ENCODE assay signal across 10 cellular contexts in genomic region chr9:120873512-120873911, GRCh38. TPM values are rescaled to one million over a fixed set of nuclear protein-coding genes. Genes with fewer than 3 reads are reported as not detected.
DNase-seq lines count a peak whose midpoint lies in the region; ATAC-seq and TF ChIP-seq lines count a peak whose summit lies in the region.
"Had no signal": no experiment of that assay in that cellular context is flagged by ENCODE, and none has a peak within 500 bp of the region (broad histone marks: within the 10 kb centered on the region; RNA-seq: fewer than 3 reads in every experiment).

No MANE protein-coding gene starts in this region.

- no peaks in the 10 kb centered on the region for H3K36me3 ChIP-seq in Peyer's patch

- no peaks in the 10 kb centered on the region for H3K27me3 ChIP-seq in Peyer's patch
- H3K27me3 ChIP-seq: upper lobe of left lung had no signal

- peak overlapping the region; percentile 93 for H3K27ac Mint-ChIP-seq in activated T-helper 2 cell treated with anti-CD3 and anti-CD28 coated beads, Interferon-gamma antibody, Interleukin-2, Interleukin-4, amounts not matched to agents 10 μg/mL and 5 μg/mL and 100 μg/mL, durations not matched to agents 14 hours and 24 hours and 36 hours

- peaks cover 71% of the 10 kb centered on the region for H3K36me3 Mint-ChIP-seq in activated T-helper 2 cell treated with anti-CD3 and anti-CD28 coated beads, Interferon-gamma antibody, Interleukin-2, Interleukin-4, amounts not matched to agents 10 μg/mL and 5 μg/mL and 100 μg/mL, durations not matched to agents 14 hours and 24 hours and 36 hours (ENCODE audit: low read depth)

- no peaks in the 10 kb centered on the region for H3K9me3 Mint-ChIP-seq in activated T-helper 2 cell treated with anti-CD3 and anti-CD28 coated beads, Interferon-gamma antibody, Interleukin-2, Interleukin-4, amounts not matched to agents 10 μg/mL and 5 μg/mL and 100 μg/mL, durations not matched to agents 14 hours and 24 hours and 36 hours

- H3K27me3 Mint-ChIP-seq in activated T-helper 2 cell treated with anti-CD3 and anti-CD28 coated beads, Interferon-gamma antibody, Interleukin-2, Interleukin-4, amounts not matched to agents 10 μg/mL and 5 μg/mL and 100 μg/mL, durations not matched to agents 14 hours and 24 hours and 36 hours (ENCODE audit: low read depth): no peaks in the 10 kb centered on the region

- no peak overlapping the region for H3K4me3 ChIP-seq in Peyer's patch
- H3K4me3 ChIP-seq: upper lobe of left lung had no signal

- H3K9me3 ChIP-seq in Peyer's patch: no peaks in the 10 kb centered on the region
- H3K9me3 ChIP-seq: upper lobe of left lung had no signal

- TF ChIP-seq CTCF in Peyer's patch (IDR thresholded peaks at IDR 0.05): no peak

- no peak for ATAC-seq in HG02623 (IDR thresholded peaks at IDR 0.05; ENCODE audit: unreplicated experiment)

- H3K4me1 ChIP-seq in Peyer's patch: peaks cover 0 to 16% (median 8%) of the 10 kb centered on the region in 4 donors

- TF ChIP-seq POLR2A in Peyer's patch (IDR thresholded peaks at IDR 0.05): no peak

- peak overlapping the region; percentile 87 for H3K4me3 Mint-ChIP-seq in activated T-helper 2 cell treated with anti-CD3 and anti-CD28 coated beads, Interferon-gamma antibody, Interleukin-2, Interleukin-4, amounts not matched to agents 10 μg/mL and 5 μg/mL and 100 μg/mL, durations not matched to agents 14 hours and 24 hours and 36 hours (ENCODE audit: low read depth)

- intact Hi-C loops in activated T-helper 2 cell treated with anti-CD3 and anti-CD28 coated beads, Interferon-gamma antibody, Interleukin-2, Interleukin-4, amounts not matched to agents 10 μg/mL and 5 μg/mL and 100 μg/mL, durations not matched to agents 14 hours and 24 hours and 36 hours (cut with micrococcal nuclease): no loop called here

- peaks cover 67% of the 10 kb centered on the region for H3K4me1 Mint-ChIP-seq in activated T-helper 2 cell treated with anti-CD3 and anti-CD28 coated beads, Interferon-gamma antibody, Interleukin-2, Interleukin-4, amounts not matched to agents 10 μg/mL and 5 μg/mL and 100 μg/mL, durations not matched to agents 14 hours and 24 hours and 36 hours (ENCODE audit: low read depth)

- H3K27ac ChIP-seq in Peyer's patch: peak overlapping the region in 2 of 4 donors; percentile 17 to 90
- H3K27ac ChIP-seq: upper lobe of left lung had no signal

- DNase-seq in DMS53 treated with DMSO at 0.1 percent for 48 hours (lab: John Stamatoyannopoulos, UW; ENCODE audit: unreplicated experiment) (peak; percentile 91), LoVo (ENCODE audit: low spot score) (peak; percentile 68), kidney glomerular epithelial cell (lab: John Stamatoyannopoulos, UW) (peak; percentile 54), GOT3 (lab: John Stamatoyannopoulos, UW) (no peak), Peyer's patch (no peak), KG1 (lab: John Stamatoyannopoulos, UW) (no peak)
- DNase-seq in activated T-helper 2 cell treated with anti-CD3 and anti-CD28 coated beads, Interferon-gamma antibody, Interleukin-2, Interleukin-4, amounts not matched to agents 10 μg/mL and 5 μg/mL and 100 μg/mL, durations not matched to agents 14 hours and 24 hours and 36 hours (ENCODE audit: low spot score): no peak
- DNase-seq: OCI-M1 had no signal

RNA-seq across cellular contexts. Expression of gene PHF19, which starts 3.5 kb away (rescaled TPM):
- total RNA-seq in activated T-helper 2 cell treated with anti-CD3 and anti-CD28 coated beads, Interferon-gamma antibody, Interleukin-2, Interleukin-4, amounts not matched to agents 10 μg/mL and 5 μg/mL and 100 μg/mL, durations not matched to agents 14 hours and 24 hours and 36 hours: 167 and 170 TPM in 2 replicates
- total RNA-seq in Peyer's patch: 10 to 100 TPM in 3 of 4 donors, 1 to 10 TPM in 1; 7.2 to 76.7 (median 20.6) TPM

RNA-seq across cellular contexts. Expression of gene PSMD5, which starts 30.8 kb away (rescaled TPM):
- 61.8 and 67.9 TPM in 2 replicates for total RNA-seq in activated T-helper 2 cell treated with anti-CD3 and anti-CD28 coated beads, Interferon-gamma antibody, Interleukin-2, Interleukin-4, amounts not matched to agents 10 μg/mL and 5 μg/mL and 100 μg/mL, durations not matched to agents 14 hours and 24 hours and 36 hours
- total RNA-seq in Peyer's patch: 10 to 100 TPM; 23.8 to 46.2 (median 30.9) TPM

RNA-seq across cellular contexts. Expression of gene TRAF1, which starts 53.1 kb away (rescaled TPM):
- 164 TPM in 2 replicates for total RNA-seq in activated T-helper 2 cell treated with anti-CD3 and anti-CD28 coated beads, Interferon-gamma antibody, Interleukin-2, Interleukin-4, amounts not matched to agents 10 μg/mL and 5 μg/mL and 100 μg/mL, durations not matched to agents 14 hours and 24 hours and 36 hours
- 10 to 100 TPM in 1 of 4 donors, 1 to 10 TPM in 3; 3.3 to 14.0 (median 8.8) TPM for total RNA-seq in Peyer's patch

Comparison
In these comparisons a context has a peak if more than half of its experiments do, and no peak if none do; other contexts are left out.
1. DNase-seq: peak in DMS53 treated with DMSO at 0.1 percent for 48 hours (single experiment), LoVo (single experiment) and kidney glomerular epithelial cell (single experiment); none in activated T-helper 2 cell treated with anti-CD3 and anti-CD28 coated beads, Interferon-gamma antibody, Interleukin-2, Interleukin-4, amounts not matched to agents 10 μg/mL and 5 μg/mL and 100 μg/mL, durations not matched to agents 14 hours and 24 hours and 36 hours (single experiment), GOT3 (single experiment), Peyer's patch (0 of 3) and KG1 (single experiment).
2. RNA of gene TRAF1, which starts 53.1 kb away (total RNA-seq): 164 TPM in activated T-helper 2 cell treated with anti-CD3 and anti-CD28 coated beads, Interferon-gamma antibody, Interleukin-2, Interleukin-4, amounts not matched to agents 10 μg/mL and 5 μg/mL and 100 μg/mL, durations not matched to agents 14 hours and 24 hours and 36 hours; 3.3 to 14.0 TPM in Peyer's patch; every median in the first group is over 10 times any median in the second.